10 cellular contexts compared by ENCODE assay signal in genomic region chr7:97951532-97951931, GRCh38. TPM values are rescaled to one million over a fixed set of nuclear protein-coding genes. Genes with fewer than 3 reads are reported as not detected.
A peak's percentile ranks its signal among the peaks of the same experiment; 100 is the strongest.
DNase-seq lines count a peak whose midpoint lies in the region; ATAC-seq and TF ChIP-seq lines count a peak whose summit lies in the region.
"Not testable (repeated sequence)": the region's sequence is repeated elsewhere in the genome, so short reads cannot be mapped to it uniquely, and the experiment has no call there.
"Had no signal": no experiment of that assay in that cellular context is flagged by ENCODE, and none has a peak within 500 bp of the region (broad histone marks: within the 10 kb centered on the region; RNA-seq: fewer than 3 reads in every experiment).

No MANE protein-coding gene starts in this region.

- not testable (repeated sequence) for H3K36me3 ChIP-seq in Caco-2 (ENCODE audit: control insufficient read depth, insufficient read depth, low read length); GM23338 (ENCODE audit: insufficient read depth); endodermal cell (ENCODE audit: control insufficient read depth, insufficient read depth, low read length); lung (ENCODE audit: control insufficient read depth in 2 of 2, insufficient read depth in 2 of 2, low read length in 2 of 2); prostate gland

- POLR2A ChIA-PET in Caco-2 (lab: Charles Lee); WTC11 (lab: Charles Lee): not testable (repeated sequence)

- H3K4me3 Mint-ChIP-seq in Caco-2 (ENCODE audit: unreplicated experiment), result peak overlapping the region; percentile 35
- H3K4me3 Mint-ChIP-seq in GM23338, WTC11, endodermal cell: not testable (repeated sequence)

- H3K27me3 ChIP-seq in Caco-2 (replicated peaks; ENCODE audit: control insufficient read depth, insufficient read depth, low read length); GM23338 (ENCODE audit: insufficient read depth); endodermal cell (ENCODE audit: control insufficient read depth, insufficient read depth, low read length, poor library complexity, severe bottlenecking); lung (ENCODE audit: control insufficient read depth, insufficient read depth); prostate gland (replicated peaks; ENCODE audit: insufficient read depth): not testable (repeated sequence)

- 83 to 87% methylated on average over 8 to 9 of the region's 9 CpGs for WGBS in endodermal cell (ENCODE audit: insufficient coverage in 1 of 2, insufficient read length in 1 of 2), 2 experiments
- 72 to 81% methylated on average over 9 of the region's 9 CpGs for WGBS in lung, 2 donors
- 36% methylated on average over 9 of the region's 9 CpGs for WGBS in prostate gland

- not testable (repeated sequence) for H3K36me3 Mint-ChIP-seq in Caco-2 (ENCODE audit: insufficient read depth, unreplicated experiment); GM23338 (ENCODE audit: low read depth); WTC11; endodermal cell (ENCODE audit: low read depth)

- not testable (repeated sequence) for H3K27me3 Mint-ChIP-seq in Caco-2 (ENCODE audit: insufficient read depth, unreplicated experiment); GM23338 (ENCODE audit: insufficient read depth, low read depth, poor library complexity); WTC11 (ENCODE audit: low read depth); endodermal cell (ENCODE audit: insufficient read depth)

- H2AFZ ChIP-seq in GM23338, result not testable (repeated sequence)

- not testable (repeated sequence) for H3K27ac Mint-ChIP-seq in Caco-2 (ENCODE audit: unreplicated experiment); GM23338; endodermal cell
- H3K27ac Mint-ChIP-seq in WTC11, result peak overlapping the region; percentile 41; the same call in 1 of the 2 replicates

- TF ChIP-seq POLR2A in prostate gland (IDR thresholded peaks at IDR 0.05), result not testable (repeated sequence)

- H3K9me3 ChIP-seq in Caco-2; endodermal cell (ENCODE audit: control insufficient read depth, low read length); lung (ENCODE audit: control insufficient read depth in 2 of 2, insufficient read depth in 1 of 2, low read length in 1 of 2); prostate gland: not testable (repeated sequence)

- not testable (repeated sequence) for TF ChIP-seq CTCF in Caco-2 (IDR thresholded peaks at IDR 0.05; ENCODE audit: insufficient read depth in 1 of 2, low read depth in 1 of 2, low read length in 1 of 2, severe bottlenecking in 1 of 2, unreplicated experiment in 1 of 2); GM23338 (conservative IDR thresholded peaks at IDR 0.05; ENCODE audit: low read depth in 2 of 2); WTC11 (IDR thresholded peaks at IDR 0.05); endodermal cell (conservative IDR thresholded peaks at IDR 0.05); lung (IDR thresholded peaks at IDR 0.05; ENCODE audit: control extremely low read depth, extremely low read depth); prostate gland (IDR thresholded peaks at IDR 0.05)

- H3K9me2 ChIP-seq in GM23338 (ENCODE audit: insufficient read depth), result not testable (repeated sequence)

- not testable (repeated sequence) for H4K20me1 ChIP-seq in GM23338 (replicated peaks; ENCODE audit: insufficient read depth)

- H3K4me1 ChIP-seq in Caco-2, result peaks cover 10% of the 10 kb centered on the region; the same call in 1 of the 2 replicates
- not testable (repeated sequence) for H3K4me1 ChIP-seq in GM23338 (ENCODE audit: insufficient read depth); endodermal cell (ENCODE audit: control insufficient read depth, insufficient read depth, low read length); lung (ENCODE audit: control insufficient read depth in 2 of 2, insufficient read depth in 2 of 2, low read length in 2 of 2); prostate gland (replicated peaks)

- DNase-seq in Caco-2, result peak; percentile 63 to 73
- peak; percentile 47 for DNase-seq in GM23338 (ENCODE audit: low spot score)
- peak; percentile 2 for DNase-seq in NCI-H1105 (lab: John Stamatoyannopoulos, UW)
- peak; percentile 59 for DNase-seq in NCI-H526 treated with DMSO at 0.1 percent for 48 hours (lab: John Stamatoyannopoulos, UW)
- DNase-seq in WTC11 (ENCODE audit: low spot score), result peak; percentile 18
- DNase-seq in endodermal cell, result peak; percentile 49
- DNase-seq in lung (ENCODE audit: low spot score), result peak; percentile 34
- peak; percentile 67 for DNase-seq in prostate gland (ENCODE audit: low spot score)

- not testable (repeated sequence) for H3K9ac ChIP-seq in endodermal cell (ENCODE audit: extremely low read depth, low read length, poor library complexity, severe bottlenecking)

- not testable (repeated sequence) for H3K4me3 ChIP-seq in Caco-2 (ENCODE audit: low read depth, low read length); GM23338; endodermal cell (ENCODE audit: low read length); lung; prostate gland

- H3F3A ChIP-seq in GM23338 (replicated peaks; ENCODE audit: low read depth), result not testable (repeated sequence)

- H3K4me2 ChIP-seq in GM23338, result not testable (repeated sequence)

- not testable (repeated sequence) for ATAC-seq in GM23338; WTC11; lung (ENCODE audit: insufficient read depth, low FRiP score)

- BruUV-seq in Caco-2 (replicated peaks; lab: Mats Ljungman, UMichigan), result not testable (repeated sequence)

- not testable (repeated sequence) for H3K27ac ChIP-seq in GM23338 (ENCODE audit: low read depth); endodermal cell (ENCODE audit: low read depth, low read length); lung (ENCODE audit: low read depth in 1 of 2, low read length in 1 of 2); prostate gland

- intact Hi-C loops in Caco-2 (cut with micrococcal nuclease; ENCODE audit: unreplicated experiment); prostate gland (cut with DNase I): not testable (repeated sequence)

- H3K9me3 Mint-ChIP-seq in Caco-2 (ENCODE audit: unreplicated experiment); GM23338; WTC11; endodermal cell: not testable (repeated sequence)

- H3K4me1 Mint-ChIP-seq in Caco-2 (ENCODE audit: low read depth, unreplicated experiment) (peaks cover 22% of the 10 kb centered on the region), GM23338 (peaks cover 16% of the 10 kb centered on the region), WTC11 (peaks cover 18% of the 10 kb centered on the region)
- not testable (repeated sequence) for H3K4me1 Mint-ChIP-seq in endodermal cell

- not testable (repeated sequence) for H3K79me2 ChIP-seq in GM23338 (replicated peaks; ENCODE audit: insufficient read depth)

- CTCF ChIA-PET in Caco-2 (lab: Charles Lee), result not testable (repeated sequence)
- CTCF ChIA-PET in WTC11 (lab: Charles Lee), result interaction anchor here (0.6 kb wide), 1 partner anchor 339 kb away, joined by 3 read pairs; no protein-coding TSS in a partner anchor

RNA-seq across cellular contexts. Expression of gene OCM2, which starts 38.5 kb away (rescaled TPM):
- total RNA-seq in Caco-2 (2022), result not detected in 2 replicates
- not detected in 2 replicates for total RNA-seq in GM23338 (2014; rRNA removed; shearing (Covaris generic))
- not detected in 2 replicates for polyA plus RNA-seq in GM23338 (2016; fragmentation: Nextera tagmentation; extraction: Ambion mirVana)
- not detected in 3 replicates for total RNA-seq in WTC11 (2021)
- not detected for total RNA-seq in endodermal cell
- not detected for polyA plus RNA-seq in endodermal cell (2013, experiment 1 of 2)
- polyA plus RNA-seq in endodermal cell (2013, experiment 2 of 2), result not detected
- not detected for total RNA-seq in lung
- polyA plus RNA-seq in lung, result not detected
- not detected for total RNA-seq in prostate gland
- total RNA-seq: LHCN-M2 had no signal
- polyA plus RNA-seq: SK-N-SH had no signal

Comparison
In these comparisons a context has a peak if more than half of its experiments do, and no peak if none do; other contexts are left out.
1. DNase-seq: peak in every context shown above with its lines; median percentile 68 in Caco-2; 67 in prostate gland; 59 in NCI-H526 treated with DMSO at 0.1 percent for 48 hours; 49 in endodermal cell; 47 in GM23338; 34 in lung; 18 in WTC11; 2 in NCI-H1105.